8 cellular contexts compared by ENCODE assay signal in genomic region chr5:52799358-52799982, GRCh38. TPM values are rescaled to one million over a fixed set of nuclear protein-coding genes. Genes with fewer than 3 reads are reported as not detected.
A peak's percentile ranks its signal among the peaks of the same experiment; 100 is the strongest.
DNase-seq lines count a peak whose midpoint lies in the region; ATAC-seq and TF ChIP-seq lines count a peak whose summit lies in the region.

No MANE protein-coding gene starts in this region.

- no peak for TF ChIP-seq EP300 in stomach (IDR thresholded peaks at IDR 0.05)

- ATAC-seq in HG02588 (IDR thresholded peaks at IDR 0.05; ENCODE audit: unreplicated experiment) = peak; percentile 29

- TF ChIP-seq CTCF in breast epithelium (IDR thresholded peaks at IDR 0.05) (no peak), stomach (IDR thresholded peaks at IDR 0.05) (no peak)

- peak overlapping the region; percentile 56 to 79 (median 71) for H3K4me3 ChIP-seq in breast epithelium
- peak overlapping the region; percentile 58 to 72 (median 60) for H3K4me3 ChIP-seq in stomach

- intact Hi-C loops in breast epithelium (cut with DNase I; ENCODE audit: low total_unique reads) (no loop called here), stomach (cut with DNase I; ENCODE audit: low total_unique reads) (no loop called here)

- 0 to 1% (median 0%) methylated on average over 19 of the region's 19 CpGs for WGBS in stomach, 5 donors

- H3K4me1 ChIP-seq in breast epithelium (peaks cover 0 to 6% of the 10 kb centered on the region in 2 donors), stomach (peaks cover 46 to 86% (median 66%) of the 10 kb centered on the region in 4 donors)

- H3K27me3 ChIP-seq in breast epithelium (no peaks in the 10 kb centered on the region), stomach (no peaks in the 10 kb centered on the region)

- no peaks in the 10 kb centered on the region for H3K36me3 ChIP-seq in breast epithelium
- peaks cover 0 to 12% (median 5%) of the 10 kb centered on the region in 4 donors for H3K36me3 ChIP-seq in stomach

- H3K9me3 ChIP-seq in breast epithelium (no peaks in the 10 kb centered on the region), stomach (no peaks in the 10 kb centered on the region)

- DNase-seq in activated CD8-positive, alpha-beta memory T cell treated with anti-CD3 and anti-CD28 coated beads, Interleukin-2, amount 50 U/mL, for 48 hours = peak; percentile 68
- no peak for DNase-seq in activated CD8-positive, alpha-beta memory T cell treated with anti-CD3 and anti-CD28 coated beads for 24 hours
- DNase-seq in NCI-H226 = peak; percentile 50
- DNase-seq in breast epithelium (ENCODE audit: low spot score in 2 of 2) = peak in 1 of 2 donors; percentile 24
- peak; percentile 87 for DNase-seq in kidney glomerular epithelial cell (lab: John Stamatoyannopoulos, UW)
- peak; percentile 38 for DNase-seq in stomach
- DNase-seq in OCI-M2 (lab: John Stamatoyannopoulos, UW; ENCODE audit: unreplicated experiment) = no peak

- H3K27ac ChIP-seq in breast epithelium (peak overlapping the region; percentile 83 to 91), stomach (peak overlapping the region; percentile 90 to 97 (median 95))

- no peak for TF ChIP-seq POLR2A in breast epithelium (IDR thresholded peaks at IDR 0.05)
- no peak for TF ChIP-seq POLR2A in stomach (IDR thresholded peaks at IDR 0.05)

RNA-seq across cellular contexts. Expression of gene ITGA1, which starts 11.8 kb away (rescaled TPM):
- total RNA-seq in breast epithelium (10 to 100 TPM; 26.2 to 49.2 (median 36.6) TPM), stomach (100 to 1,000 TPM in 3 of 5 donors, 10 to 100 TPM in 2; 71.4 to 507 (median 145) TPM)
- 10 to 100 TPM in 1 of 3 donors, 1 to 10 TPM in 2; 2.7 to 11.9 (median 2.9) TPM for polyA plus RNA-seq in stomach

RNA-seq across cellular contexts. Expression of gene PELO, which starts 11.8 kb away (rescaled TPM):
- total RNA-seq in breast epithelium = 10 to 100 TPM; 11.7 to 16.7 (median 12.1) TPM
- total RNA-seq in stomach = 10 to 100 TPM in 4 of 5 donors, 1 to 10 TPM in 1; 5.8 to 62.2 (median 12.8) TPM
- 10 to 100 TPM in 2 of 3 donors, 1 to 10 TPM in 1; 6.4 to 13.4 (median 12.3) TPM for polyA plus RNA-seq in stomach

Comparison
In these comparisons a context has a peak if more than half of its experiments do, and no peak if none do; other contexts are left out.
1. DNase-seq: peak in activated CD8-positive, alpha-beta memory T cell treated with anti-CD3 and anti-CD28 coated beads, Interleukin-2, amount 50 U/mL, for 48 hours (single experiment), NCI-H226 (single experiment), kidney glomerular epithelial cell (single experiment) and stomach (single experiment); none in activated CD8-positive, alpha-beta memory T cell treated with anti-CD3 and anti-CD28 coated beads for 24 hours (single experiment) and OCI-M2 (single experiment).